In genomic region chr12:100453953-100454352, GRCh38 we compare ENCODE assay signal across 26 cellular contexts. TPM values are rescaled to one million over a fixed set of nuclear protein-coding genes. Genes with fewer than 3 reads are reported as not detected.
"Had no signal": no experiment of that assay in that cellular context is flagged by ENCODE, and none has a peak within 500 bp of the region (broad histone marks: within the 10 kb centered on the region; RNA-seq: fewer than 3 reads in every experiment).

No MANE protein-coding gene starts in this region.

- H3K4me1 Mint-ChIP-seq: activated CD4-positive, alpha-beta T cell treated with anti-CD3 and anti-CD28 coated beads, Interleukin-2, amount 10 ng/mL, durations not matched to agents 7 days and 5 days had no signal

- H3K4me3 ChIP-seq: MG63, SK-N-MC had no signal

- H3K27ac Mint-ChIP-seq: activated CD4-positive, alpha-beta memory T cell treated with anti-CD3 and anti-CD28 coated beads for 36 hours; activated CD4-positive, alpha-beta T cell treated with anti-CD3 and anti-CD28 coated beads, Interleukin-2, amount 10 ng/mL, durations not matched to agents 7 days and 5 days; activated naive CD4-positive, alpha-beta T cell treated with anti-CD3 and anti-CD28 coated beads for 36 hours; activated naive CD8-positive, alpha-beta T cell had no signal

- DNase-seq: activated CD4-positive, alpha-beta memory T cell treated with anti-CD3 and anti-CD28 coated beads for 36 hours; activated CD4-positive, alpha-beta T cell treated with anti-CD3 and anti-CD28 coated beads, Interleukin-2, amount 10 ng/mL, durations not matched to agents 7 days and 5 days; activated CD4-positive, CD25-positive, alpha-beta regulatory T cell; activated CD8-positive, alpha-beta memory T cell treated with anti-CD3 and anti-CD28 coated beads for 24 hours; activated gamma-delta T cell; activated naive CD4-positive, alpha-beta T cell treated with anti-CD3 and anti-CD28 coated beads for 36 hours; activated T-cell treated with anti-CD3 and anti-CD28 coated beads, Interleukin-2, amount 50 U/mL, for 4 hours; caudate nucleus; MG63; MV-4-11; NCI-H1092 treated with DMSO at 0.1 percent for 48 hours; NCI-H1417 treated with DMSO at 0.1 percent for 48 hours; NCI-H1694; NCI-H2029; NCI-H2107; NCI-H2227 treated with DMSO at 0.1 percent for 48 hours; NCI-H510A; NCI-H526 treated with DMSO at 0.1 percent for 48 hours; SIG-M5; T-helper 1 cell had no signal

- ATAC-seq: activated T-cell treated with anti-CD3 and anti-CD28 coated beads, Interleukin-2, amount 50 U/mL, for 4 hours had no signal

- H3K27ac ChIP-seq: SK-N-MC, VCaP had no signal

- H3K4me3 Mint-ChIP-seq: activated CD4-positive, alpha-beta memory T cell treated with anti-CD3 and anti-CD28 coated beads for 36 hours; activated CD4-positive, alpha-beta T cell treated with anti-CD3 and anti-CD28 coated beads, Interleukin-2, amount 10 ng/mL, durations not matched to agents 7 days and 5 days; activated naive CD4-positive, alpha-beta T cell treated with anti-CD3 and anti-CD28 coated beads for 36 hours; activated naive CD8-positive, alpha-beta T cell; activated T-cell treated with anti-CD3 and anti-CD28 coated beads, Interleukin-2, amount 50 U/mL, for 4 hours had no signal

- H3K9me3 ChIP-seq: MG63 had no signal

- H3K9me3 Mint-ChIP-seq: activated CD4-positive, alpha-beta memory T cell treated with anti-CD3 and anti-CD28 coated beads for 36 hours; activated CD4-positive, alpha-beta T cell treated with anti-CD3 and anti-CD28 coated beads, Interleukin-2, amount 10 ng/mL, durations not matched to agents 7 days and 5 days; activated naive CD4-positive, alpha-beta T cell treated with anti-CD3 and anti-CD28 coated beads for 36 hours; activated T-cell treated with anti-CD3 and anti-CD28 coated beads, Interleukin-2, amount 50 U/mL, for 4 hours had no signal

- H3K27me3 ChIP-seq: MG63 had no signal

- H3K36me3 ChIP-seq: MG63 had no signal

- H3K36me3 Mint-ChIP-seq: activated CD4-positive, alpha-beta memory T cell treated with anti-CD3 and anti-CD28 coated beads for 36 hours; activated naive CD8-positive, alpha-beta T cell had no signal

RNA-seq across cellular contexts. Expression of gene NR1H4, which starts 19.7 kb away (rescaled TPM):
- total RNA-seq: activated CD4-positive, alpha-beta memory T cell treated with anti-CD3 and anti-CD28 coated beads for 36 hours; activated CD4-positive, alpha-beta T cell treated with anti-CD3 and anti-CD28 coated beads, Interleukin-2, amount 10 ng/mL, durations not matched to agents 7 days and 5 days; activated naive CD4-positive, alpha-beta T cell treated with anti-CD3 and anti-CD28 coated beads for 36 hours; astrocyte; RPMI7951; T-helper 2 cell treated with Interferon-gamma antibody and Interleukin-4, amounts not matched to agents 100 ng/mL and 5 ng/mL, for 36 hours had no signal
